In the genomic region with DNA sequence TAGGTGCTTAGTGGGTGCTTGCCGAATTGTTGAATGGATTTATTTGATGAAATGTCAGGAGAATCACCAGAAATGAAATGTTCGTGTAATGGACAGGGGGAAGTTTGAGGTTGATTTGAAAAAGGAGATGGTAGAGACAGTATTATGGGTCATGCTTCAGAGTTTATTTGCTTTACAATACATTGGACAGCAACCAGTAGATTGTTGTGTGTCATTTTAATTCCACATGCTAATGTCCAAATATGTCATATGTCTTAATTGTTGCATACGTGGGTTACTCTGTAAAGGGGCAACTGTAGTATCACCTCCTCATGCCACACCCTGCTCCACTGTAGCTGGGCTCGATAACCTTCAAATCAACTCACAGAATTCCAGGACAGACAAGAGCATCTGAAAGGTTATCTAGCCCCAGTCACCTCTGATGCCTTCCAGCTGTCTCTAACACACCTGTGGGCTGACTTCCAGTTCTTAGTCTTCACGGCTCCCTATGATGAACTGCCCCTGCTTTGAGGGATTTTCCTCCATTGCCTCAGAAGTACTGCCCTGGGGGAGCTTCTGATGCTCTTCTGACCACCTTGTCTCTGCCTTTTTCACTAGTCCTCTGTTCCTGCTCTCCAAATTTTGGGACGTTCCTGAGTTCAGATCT, we compare ENCODE assay signal across 1 cellular context.
TF ChIP-seq lines count a peak whose summit lies in the region.

No MANE protein-coding gene starts in this region.

TF ChIP-seq in IMR-90, 13 proteins besides CTCF, POLR2A, EP300 and RAD21:
- no peak for TF ChIP-seq RFX5 (IDR thresholded peaks at IDR 0.05; ENCODE audit: low read depth, low read length)
- no peak for TF ChIP-seq MXI1 (IDR thresholded peaks at IDR 0.05; ENCODE audit: borderline replicate concordance, low read depth, low read length)
- TF ChIP-seq CHD1 (IDR thresholded peaks at IDR 0.05; ENCODE audit: low read depth, low read length) = no peak
